ENCODE assay signal across 39 cellular contexts in genomic region chr7:143221737-143222136, GRCh38. TPM values are rescaled to one million over a fixed set of nuclear protein-coding genes. Genes with fewer than 3 reads are reported as not detected.
"Had no signal": no experiment of that assay in that cellular context is flagged by ENCODE, and none has a peak within 500 bp of the region (broad histone marks: within the 10 kb centered on the region; RNA-seq: fewer than 3 reads in every experiment).

TAS2R40 (plus strand) TSS chr7:143222037; CDS start chr7:143222079, 42 bp downstream.

- H3K36me3 ChIP-seq: ascending aorta, cardiac muscle cell, MG63, SJCRH30, WERI-Rb-1 had no signal

- H3K27me3 ChIP-seq: ascending aorta, MG63 had no signal

- H3K4me1 ChIP-seq: ascending aorta, SJCRH30 had no signal

- H3K4me3 Mint-ChIP-seq: activated CD4-positive, alpha-beta memory T cell treated with anti-CD3 and anti-CD28 coated beads, Interleukin-2, amount 10 ng/mL, durations not matched to agents 7 days and 5 days; activated CD8-positive, alpha-beta memory T cell treated with anti-CD3 and anti-CD28 coated beads, Interleukin-2, amount 10 ng/mL, durations not matched to agents 7 days and 5 days; activated naive CD8-positive, alpha-beta T cell treated with anti-CD3 and anti-CD28 coated beads, Interleukin-2, amount 10 ng/mL, durations not matched to agents 7 days and 5 days; central memory CD8-positive, alpha-beta T cell had no signal

- H3K9me3 ChIP-seq: ascending aorta, MG63, SJCRH30 had no signal

- H3K27ac Mint-ChIP-seq: activated CD4-positive, alpha-beta memory T cell treated with anti-CD3 and anti-CD28 coated beads, Interleukin-2, amount 10 ng/mL, durations not matched to agents 7 days and 5 days; activated CD8-positive, alpha-beta memory T cell treated with anti-CD3 and anti-CD28 coated beads, Interleukin-2, amount 10 ng/mL, durations not matched to agents 7 days and 5 days; activated naive CD8-positive, alpha-beta T cell treated with anti-CD3 and anti-CD28 coated beads, Interleukin-2, amount 10 ng/mL, durations not matched to agents 7 days and 5 days had no signal

- H3K36me3 Mint-ChIP-seq: activated CD8-positive, alpha-beta memory T cell treated with anti-CD3 and anti-CD28 coated beads, Interleukin-2, amount 10 ng/mL, durations not matched to agents 7 days and 5 days; activated naive CD8-positive, alpha-beta T cell treated with anti-CD3 and anti-CD28 coated beads, Interleukin-2, amount 10 ng/mL, durations not matched to agents 7 days and 5 days had no signal

- ATAC-seq: activated CD8-positive, alpha-beta memory T cell treated with anti-CD3 and anti-CD28 coated beads, Interleukin-2, amount 10 ng/mL, durations not matched to agents 7 days and 5 days; Panc1 had no signal

- H3K4me1 Mint-ChIP-seq: activated CD4-positive, alpha-beta memory T cell treated with anti-CD3 and anti-CD28 coated beads, Interleukin-2, amount 10 ng/mL, durations not matched to agents 7 days and 5 days; activated CD8-positive, alpha-beta memory T cell treated with anti-CD3 and anti-CD28 coated beads, Interleukin-2, amount 10 ng/mL, durations not matched to agents 7 days and 5 days; activated naive CD8-positive, alpha-beta T cell treated with anti-CD3 and anti-CD28 coated beads, Interleukin-2, amount 10 ng/mL, durations not matched to agents 7 days and 5 days; central memory CD8-positive, alpha-beta T cell had no signal

- H3K9me3 Mint-ChIP-seq: activated CD4-positive, alpha-beta memory T cell treated with anti-CD3 and anti-CD28 coated beads, Interleukin-2, amount 10 ng/mL, durations not matched to agents 7 days and 5 days; activated naive CD8-positive, alpha-beta T cell treated with anti-CD3 and anti-CD28 coated beads, Interleukin-2, amount 10 ng/mL, durations not matched to agents 7 days and 5 days; central memory CD8-positive, alpha-beta T cell had no signal

- DNase-seq: activated CD4-positive, alpha-beta memory T cell treated with anti-CD3 and anti-CD28 coated beads, Interleukin-2, amount 10 ng/mL, durations not matched to agents 7 days and 5 days; activated CD4-positive, alpha-beta T cell treated with anti-CD3 and anti-CD28 coated beads for 1 hour; activated CD4-positive, alpha-beta T cell treated with anti-CD3 and anti-CD28 coated beads for 48 hours; activated CD4-positive, CD25-positive, alpha-beta regulatory T cell; activated CD8-positive, alpha-beta memory T cell treated with anti-CD3 and anti-CD28 coated beads for 24 hours; activated CD8-positive, alpha-beta memory T cell treated with anti-CD3 and anti-CD28 coated beads, Interleukin-2, amount 10 ng/mL, durations not matched to agents 7 days and 5 days; activated CD8-positive, alpha-beta memory T cell treated with anti-CD3 and anti-CD28 coated beads, Interleukin-2, amount 50 U/mL, for 48 hours; activated effector memory CD4-positive, alpha-beta T cell treated with Interleukin-2 at 50 U/mL for 16 hours; activated naive CD4-positive, alpha-beta T cell; activated naive CD4-positive, alpha-beta T cell treated with anti-CD3 and anti-CD28 coated beads, Interleukin-2, amount 50 U/mL, for 16 hours; activated naive CD8-positive, alpha-beta T cell treated with anti-CD3 and anti-CD28 coated beads, Interleukin-2, amount 10 ng/mL, durations not matched to agents 7 days and 5 days; activated T-cell treated with anti-CD3 and anti-CD28 coated beads, Interleukin-2, amount 50 U/mL, for 48 hours; amygdala; Kasumi-1; MG63; NCI-H1048; NCI-H1105 treated with DMSO at 0.1 percent for 48 hours; NCI-H1436; NCI-H1694; NCI-H1930; NCI-H2081 treated with DMSO at 0.1 percent for 48 hours; NCI-H226; NCI-H446 treated with DMSO at 0.1 percent for 48 hours; NCI-H524; NCI-H69; NCI-H82; SHP77; SJCRH30; T1000; WERI-Rb-1 had no signal

- H3K4me3 ChIP-seq: ascending aorta, cardiac muscle cell, MG63, SJCRH30, SK-N-MC had no signal

- H3K27ac ChIP-seq: ascending aorta, cardiac muscle cell, SJCRH30, SK-N-MC, WERI-Rb-1 had no signal

RNA-seq across cellular contexts. Expression of gene TAS2R40, which starts in this region (rescaled TPM):
- total RNA-seq: activated CD4-positive, alpha-beta memory T cell treated with anti-CD3 and anti-CD28 coated beads, Interleukin-2, amount 10 ng/mL, durations not matched to agents 7 days and 5 days; activated CD8-positive, alpha-beta memory T cell treated with anti-CD3 and anti-CD28 coated beads, Interleukin-2, amount 10 ng/mL, durations not matched to agents 7 days and 5 days; activated naive CD8-positive, alpha-beta T cell treated with anti-CD3 and anti-CD28 coated beads, Interleukin-2, amount 10 ng/mL, durations not matched to agents 7 days and 5 days; ascending aorta; cardiac muscle cell; RPMI7951; SJCRH30; T-helper 1 cell treated with Interleukin-12 subunit alpha and Interleukin-12 subunit beta and Interleukin-4 antibody, amounts not matched to agents 30 ng/mL and 1 ng/mL, for 36 hours; T-helper 2 cell treated with Interferon-gamma antibody and Interleukin-4, amounts not matched to agents 100 ng/mL and 5 ng/mL, for 36 hours had no signal
- polyA plus RNA-seq: adipose tissue, cardiac muscle cell had no signal
